Comparison of ENCODE assay signal across 1 cellular context in the genomic region with DNA sequence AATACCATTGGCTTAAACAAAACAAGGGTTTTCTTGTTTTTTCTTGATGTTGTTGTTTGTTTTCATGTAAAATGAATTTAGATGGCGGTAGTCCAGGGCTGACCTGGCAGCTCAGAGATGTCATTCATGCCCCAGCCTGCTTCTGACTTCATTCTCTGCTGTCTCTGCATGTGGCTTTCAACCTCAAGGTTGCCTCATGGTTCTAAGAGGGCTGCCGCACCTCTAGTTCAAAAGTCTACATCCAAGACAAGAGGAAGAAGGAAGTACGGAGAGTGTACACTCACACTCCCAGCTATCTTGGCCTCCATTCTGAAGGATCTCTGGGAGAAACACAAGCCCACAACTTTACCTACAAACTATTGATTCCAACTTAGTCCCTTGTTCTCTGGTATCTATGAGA.
TF ChIP-seq lines count a peak whose summit lies in the region.

No MANE protein-coding gene starts in this region.

TF ChIP-seq in GM12878, 131 proteins besides CTCF, POLR2A, EP300 and RAD21:
- no peak for TF ChIP-seq ASH2L (IDR thresholded peaks at IDR 0.05; ENCODE audit: borderline replicate concordance, low read depth)
- no peak for TF ChIP-seq NR2F1 (conservative IDR thresholded peaks at IDR 0.05)
- no peak for TF ChIP-seq TCF12 (IDR thresholded peaks at IDR 0.05; ENCODE audit: low read depth, low read length)
- TF ChIP-seq SREBF2 (IDR thresholded peaks at IDR 0.05; ENCODE audit: low read length) = no peak
- TF ChIP-seq YBX1 (IDR thresholded peaks at IDR 0.05) = no peak
- TF ChIP-seq NRF1 (conservative IDR thresholded peaks at IDR 0.05; ENCODE audit: low read depth, low read length) = no peak
- TF ChIP-seq EZH2 (IDR thresholded peaks at IDR 0.05; ENCODE audit: borderline replicate concordance, control insufficient read depth, low read depth, low read length) = no peak
- TF ChIP-seq HDAC6 (IDR thresholded peaks at IDR 0.05; ENCODE audit: unreplicated experiment) = no peak
- TF ChIP-seq ZNF24 (IDR thresholded peaks at IDR 0.05) = no peak
- no peak for TF ChIP-seq GABPA (IDR thresholded peaks at IDR 0.05; ENCODE audit: low read depth)
- TF ChIP-seq ESRRA (IDR thresholded peaks at IDR 0.05; ENCODE audit: low read length) = no peak
- TF ChIP-seq, protein P1, sequence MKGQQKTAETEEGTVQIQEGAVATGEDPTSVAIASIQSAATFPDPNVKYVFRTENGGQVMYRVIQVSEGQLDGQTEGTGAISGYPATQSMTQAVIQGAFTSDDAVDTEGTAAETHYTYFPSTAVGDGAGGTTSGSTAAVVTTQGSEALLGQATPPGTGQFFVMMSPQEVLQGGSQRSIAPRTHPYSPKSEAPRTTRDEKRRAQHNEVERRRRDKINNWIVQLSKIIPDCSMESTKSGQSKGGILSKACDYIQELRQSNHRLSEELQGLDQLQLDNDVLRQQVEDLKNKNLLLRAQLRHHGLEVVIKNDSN (IDR thresholded peaks at IDR 0.05; ENCODE audit: borderline replicate concordance, extremely low read length, insufficient read depth, low read depth, low read length) = no peak
- TF ChIP-seq MTA3 (IDR thresholded peaks at IDR 0.05; ENCODE audit: borderline replicate concordance, low read length) = no peak
- no peak for TF ChIP-seq CBFB (IDR thresholded peaks at IDR 0.05; ENCODE audit: low read depth)
- no peak for TF ChIP-seq HDAC2 (IDR thresholded peaks at IDR 0.05)
- TF ChIP-seq POU2F2 (IDR thresholded peaks at IDR 0.05; ENCODE audit: borderline replicate concordance, low read depth, low read length) = no peak
- no peak for TF ChIP-seq RB1 (IDR thresholded peaks at IDR 0.05; ENCODE audit: borderline replicate concordance)
- TF ChIP-seq SRF (IDR thresholded peaks at IDR 0.05; ENCODE audit: low read depth in 2 of 2, low read length in 2 of 2) = no peak
- TF ChIP-seq TBL1XR1 (IDR thresholded peaks at IDR 0.05; ENCODE audit: low read depth, low read length) = no peak
- no peak for TF ChIP-seq SUPT20H (IDR thresholded peaks at IDR 0.05; ENCODE audit: borderline replicate concordance, control insufficient read depth, low read depth, low read length)
